Comparison of ENCODE assay signal across 8 cellular contexts in genomic region chr1:100039571-100039970, GRCh38.
DNase-seq lines count a peak whose midpoint lies in the region; ATAC-seq and TF ChIP-seq lines count a peak whose summit lies in the region.

No MANE protein-coding gene starts in this region.

- H3K4me3 ChIP-seq in fibroblast of the aortic adventitia (ENCODE audit: low read depth, low read length) (peak overlapping the region; percentile 91), skeletal muscle satellite cell (ENCODE audit: low read length) (peak overlapping the region; percentile 98)

- ATAC-seq in T-helper 17 cell, result no peak
- no peak for ATAC-seq in HG03159 (IDR thresholded peaks at IDR 0.05; ENCODE audit: unreplicated experiment)

- no peaks in the 10 kb centered on the region for H3K27me3 ChIP-seq in skeletal muscle satellite cell (ENCODE audit: control insufficient read depth, insufficient read depth, low read length)

- H3K4me3 Mint-ChIP-seq in T-helper 17 cell, result peak overlapping the region; percentile 100

- no peaks in the 10 kb centered on the region for H3K27me3 Mint-ChIP-seq in T-helper 17 cell

- peaks cover 6% of the 10 kb centered on the region for H3K36me3 Mint-ChIP-seq in T-helper 17 cell (ENCODE audit: low read depth)

- H3K4me1 Mint-ChIP-seq in T-helper 17 cell, result peaks cover 40% of the 10 kb centered on the region

- H3K27ac Mint-ChIP-seq in T-helper 17 cell, result peak overlapping the region; percentile 99

- DNase-seq in DMS53 (lab: John Stamatoyannopoulos, UW) (peak; percentile 42), DMS53 treated with DMSO at 0.1 percent for 48 hours (lab: John Stamatoyannopoulos, UW; ENCODE audit: unreplicated experiment) (no peak), T-helper 17 cell (no peak), fibroblast of the aortic adventitia (ENCODE audit: low read depth) (no peak), NCI-H1930 (lab: John Stamatoyannopoulos, UW) (no peak), NCI-H128 (lab: John Stamatoyannopoulos, UW; ENCODE audit: unreplicated experiment) (no peak)

- peak overlapping the region; percentile 99 for H3K9ac ChIP-seq in skeletal muscle satellite cell (ENCODE audit: low read depth, low read length)

- TF ChIP-seq CTCF in fibroblast of the aortic adventitia (IDR thresholded peaks at IDR 0.05; ENCODE audit: insufficient read depth, low read length), result no peak

- H3K4me2 ChIP-seq in skeletal muscle satellite cell (ENCODE audit: low read length), result peak overlapping the region; percentile 93

- H3K36me3 ChIP-seq in skeletal muscle satellite cell (ENCODE audit: insufficient read depth, low read length), result peaks cover 2% of the 10 kb centered on the region

- peaks cover 6% of the 10 kb centered on the region for H3K4me1 ChIP-seq in skeletal muscle satellite cell (ENCODE audit: control insufficient read depth, insufficient read depth, low read length)

- H3K9me3 ChIP-seq in T-helper 17 cell (ENCODE audit: control insufficient read depth, low read length, poor library complexity, severe bottlenecking), result no peaks in the 10 kb centered on the region
- no peaks in the 10 kb centered on the region for H3K9me3 ChIP-seq in skeletal muscle satellite cell (replicated peaks; ENCODE audit: low read length)
